8 cellular contexts compared by ENCODE assay signal in genomic region chr1:2529776-2530500, GRCh38. TPM values are rescaled to one million over a fixed set of nuclear protein-coding genes. Genes with fewer than 3 reads are reported as not detected.
DNase-seq lines count a peak whose midpoint lies in the region; ATAC-seq and TF ChIP-seq lines count a peak whose summit lies in the region.

TSS of gene HES5 (minus strand) at chr1:2530263. CDS start at chr1:2530164, 99 bp downstream.

- peak within 1 kb of the TSS; percentile 66 for H3K4me3 Mint-ChIP-seq in activated naive CD4-positive, alpha-beta T cell treated with anti-CD3 and anti-CD28 coated beads, Interleukin-2, amount 10 ng/mL, durations not matched to agents 7 days and 5 days
- peak within 1 kb of the TSS; percentile 79 for H3K4me3 Mint-ChIP-seq in type B pancreatic cell

- ATAC-seq in omental fat pad (ENCODE audit: low FRiP score), result no peak

- peaks cover 83% of the 10 kb centered on the region for H3K27me3 Mint-ChIP-seq in activated naive CD4-positive, alpha-beta T cell treated with anti-CD3 and anti-CD28 coated beads, Interleukin-2, amount 10 ng/mL, durations not matched to agents 7 days and 5 days
- peaks cover 43% of the 10 kb centered on the region for H3K27me3 Mint-ChIP-seq in type B pancreatic cell

- no peaks in the 10 kb centered on the region for H3K36me3 ChIP-seq in BE2C

- DNase-seq in activated naive CD4-positive, alpha-beta T cell treated with anti-CD3 and anti-CD28 coated beads, Interleukin-2, amount 10 ng/mL, durations not matched to agents 7 days and 5 days, result peak; percentile 44
- DNase-seq in activated naive CD4-positive, alpha-beta T cell treated with anti-CD3 and anti-CD28 coated beads, Interleukin-2, amount 50 U/mL, for 16 hours, result no peak
- peak; percentile 56 for DNase-seq in left kidney (ENCODE audit: low read depth, low spot score)
- no peak for DNase-seq in type B pancreatic cell (ENCODE audit: extremely low spot score, unreplicated experiment)
- no peak for DNase-seq in D341Med (ENCODE audit: low spot score)
- no peak for DNase-seq in omental fat pad (ENCODE audit: low spot score)
- DNase-seq in BE2C, result no peak

- H3K27ac ChIP-seq in angular gyrus (ENCODE audit: low read depth, low read length), result peak within 1 kb of the TSS; percentile 55

- H3K4me1 ChIP-seq in BE2C, result peaks cover 13% of the 10 kb centered on the region; the same call in 1 of the 2 replicates

- no peaks in the 10 kb centered on the region for H3K9me3 Mint-ChIP-seq in activated naive CD4-positive, alpha-beta T cell treated with anti-CD3 and anti-CD28 coated beads, Interleukin-2, amount 10 ng/mL, durations not matched to agents 7 days and 5 days
- H3K9me3 Mint-ChIP-seq in type B pancreatic cell, result no peaks in the 10 kb centered on the region

- no peak within 1 kb of the TSS for H3K27ac Mint-ChIP-seq in activated naive CD4-positive, alpha-beta T cell treated with anti-CD3 and anti-CD28 coated beads, Interleukin-2, amount 10 ng/mL, durations not matched to agents 7 days and 5 days
- H3K27ac Mint-ChIP-seq in type B pancreatic cell, result no peak within 1 kb of the TSS

- no peak for TF ChIP-seq CTCF in type B pancreatic cell (conservative IDR thresholded peaks at IDR 0.05)
- TF ChIP-seq CTCF in omental fat pad (IDR thresholded peaks at IDR 0.05), result no peak
- TF ChIP-seq CTCF in BE2C (IDR thresholded peaks at IDR 0.05; ENCODE audit: low read depth, low read length), result no peak

- H3K27me3 ChIP-seq in BE2C, result no peaks in the 10 kb centered on the region

- CTCF ChIA-PET in activated naive CD4-positive, alpha-beta T cell treated with anti-CD3 and anti-CD28 coated beads, Interleukin-2, amount 10 ng/mL, durations not matched to agents 7 days and 5 days (lab: Charles Lee), result no interaction called here

- peaks cover 23% of the 10 kb centered on the region for H3K4me1 Mint-ChIP-seq in activated naive CD4-positive, alpha-beta T cell treated with anti-CD3 and anti-CD28 coated beads, Interleukin-2, amount 10 ng/mL, durations not matched to agents 7 days and 5 days
- H3K4me1 Mint-ChIP-seq in type B pancreatic cell (ENCODE audit: unreplicated experiment), result peaks cover 16% of the 10 kb centered on the region

- peaks cover 3% of the 10 kb centered on the region for H3K36me3 Mint-ChIP-seq in activated naive CD4-positive, alpha-beta T cell treated with anti-CD3 and anti-CD28 coated beads, Interleukin-2, amount 10 ng/mL, durations not matched to agents 7 days and 5 days
- no peaks in the 10 kb centered on the region for H3K36me3 Mint-ChIP-seq in type B pancreatic cell

- no peaks in the 10 kb centered on the region for H3K9me3 ChIP-seq in BE2C

- H3K4me3 ChIP-seq in BE2C (ENCODE audit: low read depth, low read length), result no peak within 1 kb of the TSS

RNA-seq across cellular contexts. Expression of gene HES5, which starts in this region (rescaled TPM):
- total RNA-seq in type B pancreatic cell (ENCODE audit: low replicate concordance) (4.5 and 5.1 TPM in 2 replicates), omental fat pad (not detected)
- not detected for polyA plus RNA-seq in BE2C (2012; ENCODE audit: insufficient read depth, insufficient read length, low read depth)

Comparison
In these comparisons a context has a peak if more than half of its experiments do, and no peak if none do; other contexts are left out.
1. DNase-seq: peak in activated naive CD4-positive, alpha-beta T cell treated with anti-CD3 and anti-CD28 coated beads, Interleukin-2, amount 10 ng/mL, durations not matched to agents 7 days and 5 days (single experiment) and left kidney (single experiment); none in activated naive CD4-positive, alpha-beta T cell treated with anti-CD3 and anti-CD28 coated beads, Interleukin-2, amount 50 U/mL, for 16 hours (single experiment), type B pancreatic cell (single experiment), D341Med (single experiment), omental fat pad (single experiment) and BE2C (single experiment).